In genomic region chr1:226083303-226084101, GRCh38 we compare ENCODE assay signal across 7 cellular contexts. TPM values are rescaled to one million over a fixed set of nuclear protein-coding genes. Genes with fewer than 3 reads are reported as not detected.
DNase-seq lines count a peak whose midpoint lies in the region; ATAC-seq and TF ChIP-seq lines count a peak whose summit lies in the region.

No MANE protein-coding gene starts in this region.

- H3K4me1 ChIP-seq in ascending aorta = peaks cover 4 to 11% of the 10 kb centered on the region in 2 donors
- peaks cover 0 to 13% (median 12%) of the 10 kb centered on the region in 4 donors for H3K4me1 ChIP-seq in sigmoid colon

- H3K27me3 Mint-ChIP-seq in T-helper 17 cell = no peaks in the 10 kb centered on the region

- H3K27me3 ChIP-seq in ascending aorta (no peaks in the 10 kb centered on the region), sigmoid colon (no peaks in the 10 kb centered on the region)

- peaks cover 9% of the 10 kb centered on the region for H3K4me1 Mint-ChIP-seq in T-helper 17 cell

- peak overlapping the region; percentile 75 to 85 for H3K27ac ChIP-seq in ascending aorta
- H3K27ac ChIP-seq in sigmoid colon = peak overlapping the region; percentile 75 to 84 (median 77)

- H3K4me3 Mint-ChIP-seq in T-helper 17 cell = peak overlapping the region; percentile 94

- peak in 1 of 2 donors; percentile 20 for TF ChIP-seq POLR2A in sigmoid colon (IDR thresholded peaks at IDR 0.05)

- no peak for TF ChIP-seq CTCF in GM13976 (IDR thresholded peaks at IDR 0.05; ENCODE audit: borderline replicate concordance, control extremely low read depth, extremely low read depth, insufficient read depth, missing control alignments)
- peak in 2 of 3 experiments; percentile 13 to 20 for TF ChIP-seq CTCF in ascending aorta (IDR thresholded peaks at IDR 0.05)
- TF ChIP-seq CTCF in sigmoid colon (IDR thresholded peaks at IDR 0.05) = no peak

- no peak for TF ChIP-seq EP300 in sigmoid colon (IDR thresholded peaks at IDR 0.05)

- DNase-seq in GM13976 (ENCODE audit: low spot score) = peak; percentile 99
- peak; percentile 77 for DNase-seq in NCI-H1048 (lab: John Stamatoyannopoulos, UW)
- DNase-seq in T-helper 17 cell = peak; percentile 90 to 93 (median 91)
- peak; percentile 60 to 94 for DNase-seq in ascending aorta (ENCODE audit: low spot score in 2 of 2)
- peak; percentile 40 to 92 (median 84) for DNase-seq in hypothalamus (lab: John Stamatoyannopoulos, UW)
- peak; percentile 94 for DNase-seq in sigmoid colon

- no peaks in the 10 kb centered on the region for H3K36me3 Mint-ChIP-seq in T-helper 17 cell (ENCODE audit: low read depth)

- intact Hi-C loops in ascending aorta (cut with DNase I) = loop anchor here (1.0 to 5.0 kb wide), 4 partner anchors 20 to 104 kb away; partner anchors contain the start of gene ACBD3
- intact Hi-C loops in sigmoid colon (cut with DNase I) = loop anchor here (2.0 to 5.0 kb wide), 3 partner anchors 19 to 39 kb away; no protein-coding TSS in a partner anchor

- 1 to 2% methylated on average over 75 of the region's 75 CpGs for WGBS in sigmoid colon, 2 donors

- in situ Hi-C loops in GM13976 (cut with MboI; ENCODE audit: low sequenced_read_pairs, unreplicated experiment) = no loop called here

- H3K9me3 ChIP-seq in T-helper 17 cell (ENCODE audit: control insufficient read depth, low read length, poor library complexity, severe bottlenecking) (no peaks in the 10 kb centered on the region), ascending aorta (no peaks in the 10 kb centered on the region), sigmoid colon (no peaks in the 10 kb centered on the region)

- H3K36me3 ChIP-seq in ascending aorta = no peaks in the 10 kb centered on the region
- no peaks in the 10 kb centered on the region for H3K36me3 ChIP-seq in sigmoid colon

- H3K4me3 ChIP-seq in ascending aorta (peak overlapping the region; percentile 83 to 92), sigmoid colon (peak overlapping the region; percentile 40 to 76 (median 58))

- no peak overlapping the region for H3K27ac Mint-ChIP-seq in T-helper 17 cell

- peak; percentile 81 for ATAC-seq in HG02588 (IDR thresholded peaks at IDR 0.05; ENCODE audit: unreplicated experiment)
- peak; percentile 97 for ATAC-seq in T-helper 17 cell

RNA-seq across cellular contexts. Expression of gene H3-3A, which starts 21.0 kb away (rescaled TPM):
- total RNA-seq in T-helper 17 cell (100 to 1,000 TPM; 318 to 496 TPM), ascending aorta (214 TPM), sigmoid colon (100 to 1,000 TPM; 320 to 452 (median 393) TPM)
- 1,000 to 10,000 TPM in 2 of 3 donors, 100 to 1,000 TPM in 1; 807 to 2,184 (median 1,596) TPM for polyA plus RNA-seq in sigmoid colon

Comparison
In these comparisons a context has a peak if more than half of its experiments do, and no peak if none do; other contexts are left out.
1. Peak in every context shown above with its lines: DNase-seq, ATAC-seq, H3K4me3 ChIP-seq and H3K27ac ChIP-seq.
2. CTCF ChIP-seq: peak in ascending aorta (2 of 3); none in GM13976 (single experiment) and sigmoid colon (0 of 4).